In the genomic region with DNA sequence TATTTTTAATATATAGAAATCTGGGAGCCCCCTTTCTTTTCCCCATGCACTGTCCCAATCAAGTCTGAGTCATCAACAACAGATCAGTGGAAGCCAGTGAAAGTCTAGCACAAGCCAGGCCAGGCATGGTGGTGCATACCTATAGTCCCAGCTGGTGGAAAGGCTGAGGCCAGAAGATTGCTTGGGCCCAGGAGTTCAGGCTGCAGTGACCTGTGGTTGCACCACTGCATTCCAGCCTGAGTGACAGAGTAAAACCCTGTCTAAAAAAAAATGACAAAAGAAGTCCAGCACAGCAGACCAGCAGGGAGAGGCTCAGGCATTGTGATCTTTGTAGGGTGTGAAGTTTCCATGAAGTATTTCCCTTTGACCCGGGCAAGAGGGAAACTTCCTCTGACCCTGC, we compare ENCODE assay signal across 1 cellular context.
TF ChIP-seq lines count a peak whose summit lies in the region.

No MANE protein-coding gene starts in this region.

TF ChIP-seq in HepG2, 621 proteins besides CTCF, POLR2A, EP300 and RAD21 (continued from another document and continues in another):
- TF ChIP-seq, protein P1, sequence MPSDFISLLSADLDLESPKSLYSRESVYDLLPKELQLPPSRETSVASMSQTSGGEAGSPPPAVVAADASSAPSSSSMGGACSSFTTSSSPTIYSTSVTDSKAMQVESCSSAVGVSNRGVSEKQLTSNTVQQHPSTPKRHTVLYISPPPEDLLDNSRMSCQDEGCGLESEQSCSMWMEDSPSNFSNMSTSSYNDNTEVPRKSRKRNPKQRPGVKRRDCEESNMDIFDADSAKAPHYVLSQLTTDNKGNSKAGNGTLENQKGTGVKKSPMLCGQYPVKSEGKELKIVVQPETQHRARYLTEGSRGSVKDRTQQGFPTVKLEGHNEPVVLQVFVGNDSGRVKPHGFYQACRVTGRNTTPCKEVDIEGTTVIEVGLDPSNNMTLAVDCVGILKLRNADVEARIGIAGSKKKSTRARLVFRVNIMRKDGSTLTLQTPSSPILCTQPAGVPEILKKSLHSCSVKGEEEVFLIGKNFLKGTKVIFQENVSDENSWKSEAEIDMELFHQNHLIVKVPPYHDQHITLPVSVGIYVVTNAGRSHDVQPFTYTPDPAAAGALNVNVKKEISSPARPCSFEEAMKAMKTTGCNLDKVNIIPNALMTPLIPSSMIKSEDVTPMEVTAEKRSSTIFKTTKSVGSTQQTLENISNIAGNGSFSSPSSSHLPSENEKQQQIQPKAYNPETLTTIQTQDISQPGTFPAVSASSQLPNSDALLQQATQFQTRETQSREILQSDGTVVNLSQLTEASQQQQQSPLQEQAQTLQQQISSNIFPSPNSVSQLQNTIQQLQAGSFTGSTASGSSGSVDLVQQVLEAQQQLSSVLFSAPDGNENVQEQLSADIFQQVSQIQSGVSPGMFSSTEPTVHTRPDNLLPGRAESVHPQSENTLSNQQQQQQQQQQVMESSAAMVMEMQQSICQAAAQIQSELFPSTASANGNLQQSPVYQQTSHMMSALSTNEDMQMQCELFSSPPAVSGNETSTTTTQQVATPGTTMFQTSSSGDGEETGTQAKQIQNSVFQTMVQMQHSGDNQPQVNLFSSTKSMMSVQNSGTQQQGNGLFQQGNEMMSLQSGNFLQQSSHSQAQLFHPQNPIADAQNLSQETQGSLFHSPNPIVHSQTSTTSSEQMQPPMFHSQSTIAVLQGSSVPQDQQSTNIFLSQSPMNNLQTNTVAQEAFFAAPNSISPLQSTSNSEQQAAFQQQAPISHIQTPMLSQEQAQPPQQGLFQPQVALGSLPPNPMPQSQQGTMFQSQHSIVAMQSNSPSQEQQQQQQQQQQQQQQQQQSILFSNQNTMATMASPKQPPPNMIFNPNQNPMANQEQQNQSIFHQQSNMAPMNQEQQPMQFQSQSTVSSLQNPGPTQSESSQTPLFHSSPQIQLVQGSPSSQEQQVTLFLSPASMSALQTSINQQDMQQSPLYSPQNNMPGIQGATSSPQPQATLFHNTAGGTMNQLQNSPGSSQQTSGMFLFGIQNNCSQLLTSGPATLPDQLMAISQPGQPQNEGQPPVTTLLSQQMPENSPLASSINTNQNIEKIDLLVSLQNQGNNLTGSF (CRISPR knock-in tag; IDR thresholded peaks at IDR 0.05), result no peak
- TF ChIP-seq SNAPC2 (CRISPR knock-in tag; IDR thresholded peaks at IDR 0.05), result no peak
- TF ChIP-seq SOX6 (IDR thresholded peaks at IDR 0.05), result no peak
- TF ChIP-seq SOX6 (CRISPR knock-in tag; IDR thresholded peaks at IDR 0.05), result peak; percentile 85
- TF ChIP-seq, protein P2, sequence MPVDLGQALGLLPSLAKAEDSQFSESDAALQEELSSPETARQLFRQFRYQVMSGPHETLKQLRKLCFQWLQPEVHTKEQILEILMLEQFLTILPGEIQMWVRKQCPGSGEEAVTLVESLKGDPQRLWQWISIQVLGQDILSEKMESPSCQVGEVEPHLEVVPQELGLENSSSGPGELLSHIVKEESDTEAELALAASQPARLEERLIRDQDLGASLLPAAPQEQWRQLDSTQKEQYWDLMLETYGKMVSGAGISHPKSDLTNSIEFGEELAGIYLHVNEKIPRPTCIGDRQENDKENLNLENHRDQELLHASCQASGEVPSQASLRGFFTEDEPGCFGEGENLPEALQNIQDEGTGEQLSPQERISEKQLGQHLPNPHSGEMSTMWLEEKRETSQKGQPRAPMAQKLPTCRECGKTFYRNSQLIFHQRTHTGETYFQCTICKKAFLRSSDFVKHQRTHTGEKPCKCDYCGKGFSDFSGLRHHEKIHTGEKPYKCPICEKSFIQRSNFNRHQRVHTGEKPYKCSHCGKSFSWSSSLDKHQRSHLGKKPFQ (CRISPR knock-in tag; IDR thresholded peaks at IDR 0.05; ENCODE audit: insufficient replicate concordance), result no peak
- TF ChIP-seq NR2F6 (IDR thresholded peaks at IDR 0.05), result peak; percentile 66
- TF ChIP-seq NR2F6 (CRISPR knock-in tag; IDR thresholded peaks at IDR 0.05), result peak; percentile 78
- no peak for TF ChIP-seq ZNF552 (CRISPR knock-in tag; IDR thresholded peaks at IDR 0.05; ENCODE audit: borderline replicate concordance)
- no peak for TF ChIP-seq SRSF4 (IDR thresholded peaks at IDR 0.05; ENCODE audit: low read depth, low read length, poor library complexity, severe bottlenecking)
- TF ChIP-seq NR2F1 (CRISPR knock-in tag; IDR thresholded peaks at IDR 0.05), result peak; percentile 56 to 82; a peak in 3 of 4 replicates
- TF ChIP-seq XRCC5 (optimal IDR thresholded peaks at IDR 0.05; ENCODE audit: low read length), result no peak
- no peak for TF ChIP-seq ZNF564 (CRISPR knock-in tag; IDR thresholded peaks at IDR 0.05)
- no peak for TF ChIP-seq MXD4 (CRISPR knock-in tag; IDR thresholded peaks at IDR 0.05)
- peak; percentile 70 for TF ChIP-seq FOSL2 (CRISPR knock-in tag; IDR thresholded peaks at IDR 0.05)
- TF ChIP-seq, protein P3, sequence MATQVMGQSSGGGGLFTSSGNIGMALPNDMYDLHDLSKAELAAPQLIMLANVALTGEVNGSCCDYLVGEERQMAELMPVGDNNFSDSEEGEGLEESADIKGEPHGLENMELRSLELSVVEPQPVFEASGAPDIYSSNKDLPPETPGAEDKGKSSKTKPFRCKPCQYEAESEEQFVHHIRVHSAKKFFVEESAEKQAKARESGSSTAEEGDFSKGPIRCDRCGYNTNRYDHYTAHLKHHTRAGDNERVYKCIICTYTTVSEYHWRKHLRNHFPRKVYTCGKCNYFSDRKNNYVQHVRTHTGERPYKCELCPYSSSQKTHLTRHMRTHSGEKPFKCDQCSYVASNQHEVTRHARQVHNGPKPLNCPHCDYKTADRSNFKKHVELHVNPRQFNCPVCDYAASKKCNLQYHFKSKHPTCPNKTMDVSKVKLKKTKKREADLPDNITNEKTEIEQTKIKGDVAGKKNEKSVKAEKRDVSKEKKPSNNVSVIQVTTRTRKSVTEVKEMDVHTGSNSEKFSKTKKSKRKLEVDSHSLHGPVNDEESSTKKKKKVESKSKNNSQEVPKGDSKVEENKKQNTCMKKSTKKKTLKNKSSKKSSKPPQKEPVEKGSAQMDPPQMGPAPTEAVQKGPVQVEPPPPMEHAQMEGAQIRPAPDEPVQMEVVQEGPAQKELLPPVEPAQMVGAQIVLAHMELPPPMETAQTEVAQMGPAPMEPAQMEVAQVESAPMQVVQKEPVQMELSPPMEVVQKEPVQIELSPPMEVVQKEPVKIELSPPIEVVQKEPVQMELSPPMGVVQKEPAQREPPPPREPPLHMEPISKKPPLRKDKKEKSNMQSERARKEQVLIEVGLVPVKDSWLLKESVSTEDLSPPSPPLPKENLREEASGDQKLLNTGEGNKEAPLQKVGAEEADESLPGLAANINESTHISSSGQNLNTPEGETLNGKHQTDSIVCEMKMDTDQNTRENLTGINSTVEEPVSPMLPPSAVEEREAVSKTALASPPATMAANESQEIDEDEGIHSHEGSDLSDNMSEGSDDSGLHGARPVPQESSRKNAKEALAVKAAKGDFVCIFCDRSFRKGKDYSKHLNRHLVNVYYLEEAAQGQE (IDR thresholded peaks at IDR 0.05; ENCODE audit: borderline replicate concordance in 1 of 2, low read depth in 1 of 2, low read length in 2 of 2), result no peak
- TF ChIP-seq ZNF598 (CRISPR knock-in tag; IDR thresholded peaks at IDR 0.05; ENCODE audit: borderline replicate concordance), result no peak
- TF ChIP-seq ZKSCAN1 (IDR thresholded peaks at IDR 0.05; ENCODE audit: low read length), result no peak
- TF ChIP-seq ELF3 (CRISPR knock-in tag; IDR thresholded peaks at IDR 0.05), result 0 out of 2 replicates have a peak, but pooled peaks have one; percentile 13
- TF ChIP-seq RXRB (CRISPR knock-in tag; IDR thresholded peaks at IDR 0.05; ENCODE audit: borderline replicate concordance), result 0 out of 2 replicates have a peak, but pooled peaks have one; percentile 28
- no peak for TF ChIP-seq KLF11 (CRISPR knock-in tag; IDR thresholded peaks at IDR 0.05)
- no peak for TF ChIP-seq SMAD3 (CRISPR knock-in tag; IDR thresholded peaks at IDR 0.05)
- no peak for TF ChIP-seq PAWR (CRISPR knock-in tag; IDR thresholded peaks at IDR 0.05; ENCODE audit: borderline replicate concordance)
- TF ChIP-seq CEBPG (CRISPR knock-in tag; IDR thresholded peaks at IDR 0.05), result peak; percentile 75
- no peak for TF ChIP-seq STAT5B (CRISPR knock-in tag; IDR thresholded peaks at IDR 0.05)
- no peak for TF ChIP-seq ZFP82 (CRISPR knock-in tag; IDR thresholded peaks at IDR 0.05; ENCODE audit: borderline replicate concordance)
- TF ChIP-seq, protein P4, sequence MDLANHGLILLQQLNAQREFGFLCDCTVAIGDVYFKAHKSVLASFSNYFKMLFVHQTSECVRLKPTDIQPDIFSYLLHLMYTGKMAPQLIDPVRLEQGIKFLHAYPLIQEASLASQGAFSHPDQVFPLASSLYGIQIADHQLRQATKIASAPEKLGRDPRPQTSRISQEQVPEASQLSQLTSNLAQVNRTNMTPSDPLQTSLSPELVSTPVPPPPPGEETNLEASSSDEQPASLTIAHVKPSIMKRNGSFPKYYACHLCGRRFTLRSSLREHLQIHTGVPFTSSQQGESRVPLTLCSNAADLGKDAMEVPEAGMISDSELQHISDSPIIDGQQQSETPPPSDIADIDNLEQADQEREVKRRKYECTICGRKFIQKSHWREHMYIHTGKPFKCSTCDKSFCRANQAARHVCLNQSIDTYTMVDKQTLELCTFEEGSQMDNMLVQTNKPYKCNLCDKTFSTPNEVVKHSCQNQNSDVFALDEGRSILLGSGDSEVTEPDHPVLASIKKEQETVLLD (CRISPR knock-in tag; IDR thresholded peaks at IDR 0.05; ENCODE audit: low read depth), result no peak
- TF ChIP-seq PBX2 (CRISPR knock-in tag; IDR thresholded peaks at IDR 0.05), result peak; percentile 58; the same call in 1 of the 2 replicates
- peak; percentile 80; the same call in 1 of the 2 replicates for TF ChIP-seq ZNF362 (CRISPR knock-in tag; IDR thresholded peaks at IDR 0.05; ENCODE audit: borderline replicate concordance)
- no peak for TF ChIP-seq ARNT2 (CRISPR knock-in tag; IDR thresholded peaks at IDR 0.05; ENCODE audit: low read depth)
- TF ChIP-seq, protein P5, sequence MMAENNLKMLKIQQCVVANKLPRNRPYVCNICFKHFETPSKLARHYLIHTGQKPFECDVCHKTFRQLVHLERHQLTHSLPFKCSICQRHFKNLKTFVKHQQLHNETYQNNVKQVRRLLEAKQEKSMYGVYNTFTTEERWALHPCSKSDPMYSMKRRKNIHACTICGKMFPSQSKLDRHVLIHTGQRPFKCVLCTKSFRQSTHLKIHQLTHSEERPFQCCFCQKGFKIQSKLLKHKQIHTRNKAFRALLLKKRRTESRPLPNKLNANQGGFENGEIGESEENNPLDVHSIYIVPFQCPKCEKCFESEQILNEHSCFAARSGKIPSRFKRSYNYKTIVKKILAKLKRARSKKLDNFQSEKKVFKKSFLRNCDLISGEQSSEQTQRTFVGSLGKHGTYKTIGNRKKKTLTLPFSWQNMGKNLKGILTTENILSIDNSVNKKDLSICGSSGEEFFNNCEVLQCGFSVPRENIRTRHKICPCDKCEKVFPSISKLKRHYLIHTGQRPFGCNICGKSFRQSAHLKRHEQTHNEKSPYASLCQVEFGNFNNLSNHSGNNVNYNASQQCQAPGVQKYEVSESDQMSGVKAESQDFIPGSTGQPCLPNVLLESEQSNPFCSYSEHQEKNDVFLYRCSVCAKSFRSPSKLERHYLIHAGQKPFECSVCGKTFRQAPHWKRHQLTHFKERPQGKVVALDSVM (CRISPR knock-in tag; IDR thresholded peaks at IDR 0.05), result 0 out of 2 replicates have a peak, but pooled peaks have one; percentile 31
- no peak for TF ChIP-seq FIP1L1 (IDR thresholded peaks at IDR 0.05; ENCODE audit: borderline replicate concordance, insufficient read depth, low read depth, low read length)
- no peak for TF ChIP-seq ZNF777 (CRISPR knock-in tag; IDR thresholded peaks at IDR 0.05)
- TF ChIP-seq DNMT1 (CRISPR knock-in tag; IDR thresholded peaks at IDR 0.05), result no peak
- no peak for TF ChIP-seq PHF8 (CRISPR knock-in tag; IDR thresholded peaks at IDR 0.05)
- TF ChIP-seq HNF4A (CRISPR knock-in tag; IDR thresholded peaks at IDR 0.05), result peak; percentile 54
- peak; percentile 88 for TF ChIP-seq CEBPB (IDR thresholded peaks at IDR 0.05; ENCODE audit: borderline replicate concordance, low read depth, low read length)
- TF ChIP-seq ZNF644 (CRISPR knock-in tag; IDR thresholded peaks at IDR 0.05; ENCODE audit: low read depth), result peak; percentile 82
- TF ChIP-seq GATAD2A (CRISPR knock-in tag; IDR thresholded peaks at IDR 0.05), result peak; percentile 21; the same call in 1 of the 2 replicates
- TF ChIP-seq ZNF253 (CRISPR knock-in tag; IDR thresholded peaks at IDR 0.05; ENCODE audit: borderline replicate concordance), result no peak
- TF ChIP-seq ZNF709 (CRISPR knock-in tag; IDR thresholded peaks at IDR 0.05), result no peak
- TF ChIP-seq EHMT2 (IDR thresholded peaks at IDR 0.05; ENCODE audit: borderline replicate concordance, low read depth, low read length), result peak; percentile 34; the same call in 1 of the 2 replicates
- TF ChIP-seq ESRRA (CRISPR knock-in tag; IDR thresholded peaks at IDR 0.05; ENCODE audit: low read depth), result no peak
- 0 out of 2 replicates have a peak, but pooled peaks have one; percentile 27 for TF ChIP-seq ERF (CRISPR knock-in tag; IDR thresholded peaks at IDR 0.05)
- TF ChIP-seq HDAC2 (CRISPR knock-in tag; IDR thresholded peaks at IDR 0.05), result peak; percentile 33; the same call in 1 of the 2 replicates
